ENCODE assay signal across 1 cellular context in genomic region chr22:31150615-31151014, GRCh38.
TF ChIP-seq lines count a peak whose summit lies in the region.

No MANE protein-coding gene starts in this region.

TF ChIP-seq in GM23338, 12 proteins besides CTCF, POLR2A, EP300 and RAD21 (continued from another document):
- no peak for TF ChIP-seq ETS1 (IDR thresholded peaks at IDR 0.05)
- no peak for TF ChIP-seq JUNB (IDR thresholded peaks at IDR 0.05; ENCODE audit: unreplicated experiment)
- no peak for TF ChIP-seq REST (IDR thresholded peaks at IDR 0.05; ENCODE audit: unreplicated experiment)
- TF ChIP-seq ZNF331 (CRISPR knock-in tag; IDR thresholded peaks at IDR 0.05; ENCODE audit: low read depth), result no peak
- no peak for TF ChIP-seq EZH2 (IDR thresholded peaks at IDR 0.05; ENCODE audit: low read depth, unreplicated experiment)
- TF ChIP-seq POLR2AphosphoS5 (IDR thresholded peaks at IDR 0.05; ENCODE audit: low read depth), result no peak
